10 cellular contexts compared by ENCODE assay signal in the genomic region with DNA sequence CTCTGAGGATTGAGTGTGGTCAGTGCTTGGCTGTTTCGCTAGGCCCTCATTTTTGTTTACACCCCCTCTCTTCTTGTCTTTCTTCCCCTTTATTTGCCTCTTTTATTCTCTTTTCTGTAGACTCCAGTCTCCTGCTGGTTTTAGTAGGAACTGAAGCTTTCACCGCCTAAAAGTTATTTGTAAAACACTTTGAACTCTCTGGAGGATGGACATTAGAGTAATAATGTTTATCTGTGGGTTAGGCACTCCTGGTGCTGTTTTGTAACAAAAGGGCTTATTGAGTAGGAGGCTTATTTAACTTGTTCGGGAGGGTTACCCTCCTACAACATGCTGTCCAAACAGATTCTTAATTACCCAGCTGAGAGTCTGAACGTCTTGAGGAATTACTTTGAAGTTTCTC. TPM values are rescaled to one million over a fixed set of nuclear protein-coding genes. Genes with fewer than 3 reads are reported as not detected.
A peak's percentile ranks its signal among the peaks of the same experiment; 100 is the strongest.
DNase-seq lines count a peak whose midpoint lies in the region; ATAC-seq and TF ChIP-seq lines count a peak whose summit lies in the region.
"Had no signal": no experiment of that assay in that cellular context is flagged by ENCODE, and none has a peak within 500 bp of the region (broad histone marks: within the 10 kb centered on the region; RNA-seq: fewer than 3 reads in every experiment).

No MANE protein-coding gene starts in this region.

- H3K4me1 Mint-ChIP-seq in endodermal cell (peaks cover 24% of the 10 kb centered on the region), progenitor cell of endocrine pancreas (ENCODE audit: low read depth) (peaks cover 20% of the 10 kb centered on the region)

- H2AFZ ChIP-seq in GM23248, result no peak overlapping the region

- no peaks in the 10 kb centered on the region for H3K36me3 Mint-ChIP-seq in endodermal cell (ENCODE audit: low read depth)
- no peaks in the 10 kb centered on the region for H3K36me3 Mint-ChIP-seq in progenitor cell of endocrine pancreas (ENCODE audit: insufficient read depth)

- H3K79me2 ChIP-seq in GM23248 (ENCODE audit: insufficient read depth), result peaks cover 28% of the 10 kb centered on the region

- peak; percentile 57 for TF ChIP-seq CTCF in endodermal cell (conservative IDR thresholded peaks at IDR 0.05)
- no peak for TF ChIP-seq CTCF in progenitor cell of endocrine pancreas (IDR thresholded peaks at IDR 0.05; ENCODE audit: unreplicated experiment)

- WGBS in GM23248 (ENCODE audit: low coverage in 1 of 2, low lambda C conversion rate in 2 of 2, missing lambda C conversion rate in 2 of 2), 2 experiments, result 89 to 91% methylated on average over 4 of the region's 4 CpGs
- WGBS in endodermal cell (ENCODE audit: insufficient coverage in 1 of 2, insufficient read length in 1 of 2), 2 experiments, result 36 to 42% methylated on average over 2 to 4 of the region's 4 CpGs

- H3K9me3 ChIP-seq in GM23248 (ENCODE audit: low read depth) (no peaks in the 10 kb centered on the region), endodermal cell (ENCODE audit: control insufficient read depth, low read length) (no peaks in the 10 kb centered on the region)

- ATAC-seq in GM19463 (IDR thresholded peaks at IDR 0.05; ENCODE audit: unreplicated experiment) (no peak), GM19452 (IDR thresholded peaks at IDR 0.05; ENCODE audit: unreplicated experiment) (no peak)

- no peak overlapping the region for H3K27ac Mint-ChIP-seq in endodermal cell
- H3K27ac Mint-ChIP-seq in progenitor cell of endocrine pancreas, result no peak overlapping the region

- DNase-seq in GM23248, result peak; percentile 36
- DNase-seq in Kasumi-1 (lab: John Stamatoyannopoulos, UW), result peak; percentile 19 to 31
- no peak for DNase-seq in endodermal cell
- no peak for DNase-seq in progenitor cell of endocrine pancreas (ENCODE audit: low spot score, unreplicated experiment)
- DNase-seq in stimulated activated CD4-positive, alpha-beta T cell treated with anti-CD3 and anti-CD28 coated beads, Interleukin-15, amount 100 ng/mL, for 24 hours, result no peak
- DNase-seq: anterior cingulate cortex, mesendoderm, NCI-H2171 had no signal

- H3K4me2 ChIP-seq in GM23248 (ENCODE audit: unreplicated experiment), result no peak overlapping the region

- H3F3A ChIP-seq in GM23248 (ENCODE audit: insufficient read depth), result peaks cover 57% of the 10 kb centered on the region

- H3K27me3 Mint-ChIP-seq in endodermal cell (ENCODE audit: insufficient read depth) (peaks cover 31% of the 10 kb centered on the region), progenitor cell of endocrine pancreas (peaks cover 29% of the 10 kb centered on the region)

- in situ Hi-C loops in GM23248 (cut with MboI), result no loop called here

- H3K27me3 ChIP-seq in GM23248 (replicated peaks; ENCODE audit: insufficient read depth) (no peaks in the 10 kb centered on the region), endodermal cell (ENCODE audit: control insufficient read depth, insufficient read depth, low read length, poor library complexity, severe bottlenecking) (peaks cover 38% of the 10 kb centered on the region)

- H3K4me3 Mint-ChIP-seq in endodermal cell (peak overlapping the region; percentile 82), progenitor cell of endocrine pancreas (ENCODE audit: low read depth) (peak overlapping the region; percentile 58)

- H3K4me1 ChIP-seq in GM23248 (ENCODE audit: insufficient read depth), result peaks cover 25% of the 10 kb centered on the region
- peaks cover 3% of the 10 kb centered on the region for H3K4me1 ChIP-seq in endodermal cell (ENCODE audit: control insufficient read depth, insufficient read depth, low read length)

- H3K9me3 Mint-ChIP-seq in endodermal cell (no peaks in the 10 kb centered on the region), progenitor cell of endocrine pancreas (ENCODE audit: low read depth) (no peaks in the 10 kb centered on the region)

- H3K27ac ChIP-seq in GM23248 (no peak overlapping the region), endodermal cell (ENCODE audit: low read depth, low read length) (no peak overlapping the region)

- no peaks in the 10 kb centered on the region for H3K9me2 ChIP-seq in GM23248 (ENCODE audit: insufficient read depth)

- no peak overlapping the region for H3K9ac ChIP-seq in GM23248
- no peak overlapping the region for H3K9ac ChIP-seq in endodermal cell (ENCODE audit: extremely low read depth, low read length, poor library complexity, severe bottlenecking)

- no peaks in the 10 kb centered on the region for H4K20me1 ChIP-seq in GM23248 (ENCODE audit: insufficient read depth)

- H3K36me3 ChIP-seq in GM23248 (ENCODE audit: low read depth) (no peaks in the 10 kb centered on the region), endodermal cell (ENCODE audit: control insufficient read depth, insufficient read depth, low read length) (no peaks in the 10 kb centered on the region)

- H3K4me3 ChIP-seq in GM23248 (no peak overlapping the region), endodermal cell (ENCODE audit: low read length) (no peak overlapping the region)

RNA-seq across cellular contexts. Expression of a gene that starts 1.6 kb away (rescaled TPM):
- 21.0 and 24.8 TPM in 2 replicates for total RNA-seq in GM23248 (2014; rRNA removed; shearing (Covaris generic))
- 17.0 and 19.5 TPM in 2 replicates for polyA plus RNA-seq in GM23248 (2016; fragmentation: Nextera tagmentation; extraction: Ambion mirVana)
- total RNA-seq in endodermal cell (10 to 100 TPM in 1 of 2 donors, 1 to 10 TPM in 1; 9.1 to 11.8 TPM), progenitor cell of endocrine pancreas (11.0 and 13.1 TPM in 2 replicates)
- 3.4 TPM for polyA plus RNA-seq in endodermal cell (2013, experiment 1 of 2)
- polyA plus RNA-seq in endodermal cell (2013, experiment 2 of 2), result 3.6 TPM

RNA-seq across cellular contexts. Expression of a gene that starts 46.4 kb away (rescaled TPM):
- 6.4 and 8.6 TPM in 2 replicates for total RNA-seq in GM23248 (2014; rRNA removed; shearing (Covaris generic))
- 5.0 and 6.0 TPM in 2 replicates for polyA plus RNA-seq in GM23248 (2016; fragmentation: Nextera tagmentation; extraction: Ambion mirVana)
- 10 to 100 TPM; 15.3 to 17.3 TPM for total RNA-seq in endodermal cell
- 10.2 TPM for polyA plus RNA-seq in endodermal cell (2013, experiment 1 of 2)
- polyA plus RNA-seq in endodermal cell (2013, experiment 2 of 2), result 8.1 TPM
- 13.0 and 13.5 TPM in 2 replicates for total RNA-seq in progenitor cell of endocrine pancreas

Comparison
In these comparisons a context has a peak if more than half of its experiments do, and no peak if none do; other contexts are left out.
1. DNase-seq: peak in GM23248 (single experiment) and Kasumi-1 (2 of 2); none in endodermal cell (single experiment), progenitor cell of endocrine pancreas (single experiment) and stimulated activated CD4-positive, alpha-beta T cell treated with anti-CD3 and anti-CD28 coated beads, Interleukin-15, amount 100 ng/mL, for 24 hours (single experiment).